8 cellular contexts compared by ENCODE assay signal in genomic region chr19:12840091-12841079, GRCh38. TPM values are rescaled to one million over a fixed set of nuclear protein-coding genes. Genes with fewer than 3 reads are reported as not detected.
DNase-seq lines count a peak whose midpoint lies in the region; ATAC-seq and TF ChIP-seq lines count a peak whose summit lies in the region.

No MANE protein-coding gene starts in this region.

- H3K9ac ChIP-seq in mesendoderm (ENCODE audit: low read length) = peak overlapping the region; percentile 47

- H3K56ac ChIP-seq in mesendoderm (ENCODE audit: low read length) = peak overlapping the region; percentile 72

- no peak overlapping the region for H2BK5ac ChIP-seq in mesendoderm (ENCODE audit: low read length)

- H2AK5ac ChIP-seq in mesendoderm (ENCODE audit: low read length) = no peak overlapping the region

- POLR2A ChIA-PET in CD8-positive, alpha-beta T cell (lab: Charles Lee) = no interaction called here

- whole genome bisulfite sequencing in mesendoderm (ENCODE audit: extremely low coverage, insufficient coverage, low lambda C conversion rate) = no CpG with 5 or more reads among the region's 43 CpGs

- H3K4me1 Mint-ChIP-seq in CD8-positive, alpha-beta T cell (ENCODE audit: low read depth) = peaks cover 28% of the 10 kb centered on the region
- 0 out of 2 replicates have a peak, but pooled peaks cover 7% of the 10 kb centered on the region for H3K4me1 Mint-ChIP-seq in HFFc6 (ENCODE audit: low read depth)
- peaks cover 23% of the 10 kb centered on the region for H3K4me1 Mint-ChIP-seq in T-helper 1 cell treated with Interleukin-12 subunit alpha and Interleukin-12 subunit beta and Interleukin-4 antibody, amounts not matched to agents 30 μg/mL and 1 μg/mL, for 36 hours (ENCODE audit: low read depth)

- peaks cover 43% of the 10 kb centered on the region for H3K27me3 ChIP-seq in CD8-positive, alpha-beta T cell (ENCODE audit: insufficient read depth, low read length)
- peaks cover 0 to 59% (median 9%) of the 10 kb centered on the region in 45 donors for H3K27me3 ChIP-seq in dorsolateral prefrontal cortex
- H3K27me3 ChIP-seq in mesendoderm (ENCODE audit: insufficient read depth, low read length, poor library complexity) = no peaks in the 10 kb centered on the region

- CTCF ChIA-PET in CD8-positive, alpha-beta T cell (lab: Charles Lee) = no interaction called here

- no peaks in the 10 kb centered on the region for H3K79me2 ChIP-seq in mesendoderm (ENCODE audit: control insufficient read depth, insufficient read depth, low read length)

- no peaks in the 10 kb centered on the region for H3K79me1 ChIP-seq in mesendoderm (ENCODE audit: low read length)

- intact Hi-C loops in CD8-positive, alpha-beta T cell (cut with DNase I, micrococcal nuclease) = no loop called here
- intact Hi-C loops in dorsolateral prefrontal cortex (cut with DNase I) = loop anchor here in 1 of 2 donors (5.0 kb wide), 1 partner anchor 38 kb away; the partner anchor contains the start of genes PRDX2 and THSD8

- no peak overlapping the region for H4K5ac ChIP-seq in mesendoderm (ENCODE audit: low read length)

- DNase-seq in CD8-positive, alpha-beta T cell = peak in 2 of 7 experiments; percentile 31 to 41
- DNase-seq in HFFc6 (peak; percentile 68), dorsolateral prefrontal cortex (peak in 7 of 10 donors; percentile 64 to 82 (median 74)), mesendoderm (peak; percentile 98), dedifferentiated amniotic fluid mesenchymal stem cell (ENCODE audit: extremely low spot score) (no peak), T-helper 9 cell (no peak)

- peaks cover 24% of the 10 kb centered on the region for H3K4me1 ChIP-seq in CD8-positive, alpha-beta T cell (ENCODE audit: insufficient read depth, low read length)
- no peaks in the 10 kb centered on the region for H3K4me1 ChIP-seq in mesendoderm (ENCODE audit: control insufficient read depth, low read depth, low read length)

- H3K27me3 Mint-ChIP-seq in CD8-positive, alpha-beta T cell (ENCODE audit: low read depth) = peaks cover 76% of the 10 kb centered on the region
- H3K27me3 Mint-ChIP-seq in HFFc6 (ENCODE audit: insufficient read depth) = peaks cover 45% of the 10 kb centered on the region
- peaks cover 63% of the 10 kb centered on the region for H3K27me3 Mint-ChIP-seq in T-helper 1 cell treated with Interleukin-12 subunit alpha and Interleukin-12 subunit beta and Interleukin-4 antibody, amounts not matched to agents 30 μg/mL and 1 μg/mL, for 36 hours (ENCODE audit: low read depth)

- H3K4me2 ChIP-seq in mesendoderm (ENCODE audit: low read length) = peak overlapping the region; percentile 43

- no peaks in the 10 kb centered on the region for H3K9me3 ChIP-seq in CD8-positive, alpha-beta T cell (ENCODE audit: low read length)

- no peak overlapping the region for H3K4ac ChIP-seq in mesendoderm (ENCODE audit: low read depth, low read length)

- H2BK120ac ChIP-seq in mesendoderm (ENCODE audit: low read depth, low read length) = no peak overlapping the region

- H3K27ac ChIP-seq in CD8-positive, alpha-beta T cell (ENCODE audit: low read depth, low read length) = no peak overlapping the region
- H3K27ac ChIP-seq in dorsolateral prefrontal cortex (peak overlapping the region in 2 of 59 donors; percentile 29 to 46), mesendoderm (ENCODE audit: low read depth, low read length) (no peak overlapping the region)

- ATAC-seq in CD8-positive, alpha-beta T cell = peak; percentile 29
- ATAC-seq in GM21367 (IDR thresholded peaks at IDR 0.05; ENCODE audit: unreplicated experiment) = no peak

- peak overlapping the region; percentile 18 for H3K4me3 Mint-ChIP-seq in CD8-positive, alpha-beta T cell
- no peak overlapping the region for H3K4me3 Mint-ChIP-seq in HFFc6
- peak overlapping the region; percentile 53 for H3K4me3 Mint-ChIP-seq in T-helper 1 cell treated with Interleukin-12 subunit alpha and Interleukin-12 subunit beta and Interleukin-4 antibody, amounts not matched to agents 30 μg/mL and 1 μg/mL, for 36 hours

- H4K8ac ChIP-seq in mesendoderm (ENCODE audit: low read depth, low read length) = no peak overlapping the region

- no peak overlapping the region for H3K27ac Mint-ChIP-seq in CD8-positive, alpha-beta T cell
- H3K27ac Mint-ChIP-seq in HFFc6 = no peak overlapping the region
- no peak overlapping the region for H3K27ac Mint-ChIP-seq in T-helper 1 cell treated with Interleukin-12 subunit alpha and Interleukin-12 subunit beta and Interleukin-4 antibody, amounts not matched to agents 30 μg/mL and 1 μg/mL, for 36 hours

- H3K9me3 Mint-ChIP-seq in CD8-positive, alpha-beta T cell = no peaks in the 10 kb centered on the region
- no peaks in the 10 kb centered on the region for H3K9me3 Mint-ChIP-seq in HFFc6
- no peaks in the 10 kb centered on the region for H3K9me3 Mint-ChIP-seq in T-helper 1 cell treated with Interleukin-12 subunit alpha and Interleukin-12 subunit beta and Interleukin-4 antibody, amounts not matched to agents 30 μg/mL and 1 μg/mL, for 36 hours

- no peak overlapping the region for H3K23ac ChIP-seq in mesendoderm (ENCODE audit: low read length)

- no peak overlapping the region for H2BK15ac ChIP-seq in mesendoderm (replicated peaks; ENCODE audit: low read depth)

- no peak overlapping the region for H3K18ac ChIP-seq in mesendoderm (ENCODE audit: low read length)

- H3K36me3 ChIP-seq in CD8-positive, alpha-beta T cell (ENCODE audit: insufficient read depth, low read length) = no peaks in the 10 kb centered on the region
- no peaks in the 10 kb centered on the region for H3K36me3 ChIP-seq in mesendoderm (ENCODE audit: control insufficient read depth, insufficient read depth, low read length)

- no peaks in the 10 kb centered on the region for H3K36me3 Mint-ChIP-seq in CD8-positive, alpha-beta T cell
- no peaks in the 10 kb centered on the region for H3K36me3 Mint-ChIP-seq in HFFc6 (ENCODE audit: low read depth)
- H3K36me3 Mint-ChIP-seq in T-helper 1 cell treated with Interleukin-12 subunit alpha and Interleukin-12 subunit beta and Interleukin-4 antibody, amounts not matched to agents 30 μg/mL and 1 μg/mL, for 36 hours (ENCODE audit: low read depth) = no peaks in the 10 kb centered on the region

- H3K4me3 ChIP-seq in CD8-positive, alpha-beta T cell (ENCODE audit: low read depth, low read length) = no peak overlapping the region
- H3K4me3 ChIP-seq in dorsolateral prefrontal cortex (peak overlapping the region; percentile 8 to 75 (median 59)), mesendoderm (ENCODE audit: low read length) (peak overlapping the region; percentile 12)

- TF ChIP-seq CTCF in CD8-positive, alpha-beta T cell (IDR thresholded peaks at IDR 0.05) = no peak
- TF ChIP-seq CTCF in HFFc6 (IDR thresholded peaks at IDR 0.05) = no peak
- TF ChIP-seq CTCF in dorsolateral prefrontal cortex (IDR thresholded peaks at IDR 0.05 in 54 of 56, conservative IDR thresholded peaks at IDR 0.05 in 2 of 56; ENCODE audit: low read depth in 1 of 56, partially characterized antibody in 56 of 56) = no peak

RNA-seq across cellular contexts. Expression of gene MAST1, which starts 2.1 kb away (rescaled TPM):
- 1 to 10 TPM in 1 of 2 experiments, under 1 TPM in 1; 0.64 to 1.1 TPM for total RNA-seq in CD8-positive, alpha-beta T cell
- total RNA-seq in HFFc6 (2021; fragmentation: NEBNext Ultra II Directional; extraction: Animal tissue kit (Norgen Biotek cat#: 25700)) = under 1 TPM in 3 of 6 experiments, not detected in 3; 0.09 to 0.34 (median 0.26) TPM
- total RNA-seq in dorsolateral prefrontal cortex = 100 to 1,000 TPM in 108 of 120 experiments, 10 to 100 TPM in 12; 55.0 to 260 (median 142) TPM
- 4.0 TPM for polyA plus RNA-seq in mesendoderm (2013, experiment 1 of 2)
- 4.6 TPM for polyA plus RNA-seq in mesendoderm (2013, experiment 2 of 2)

RNA-seq across cellular contexts. Expression of gene RTBDN, which starts 6.0 kb away (rescaled TPM):
- not detected for total RNA-seq in CD8-positive, alpha-beta T cell
- total RNA-seq in HFFc6 (2021; fragmentation: NEBNext Ultra II Directional; extraction: Animal tissue kit (Norgen Biotek cat#: 25700)) = not detected
- total RNA-seq in dorsolateral prefrontal cortex = 10 to 100 TPM in 91 of 120 experiments, 1 to 10 TPM in 29; 3.6 to 23.1 (median 12.0) TPM
- polyA plus RNA-seq in mesendoderm (2013, experiment 1 of 2) = 0.55 TPM
- polyA plus RNA-seq in mesendoderm (2013, experiment 2 of 2) = 0.49 TPM

RNA-seq across cellular contexts. Expression of gene RNASEH2A, which starts 34.0 kb away (rescaled TPM):
- total RNA-seq in CD8-positive, alpha-beta T cell = 1 to 10 TPM; 1.3 to 2.2 TPM
- total RNA-seq in HFFc6 (2021; fragmentation: NEBNext Ultra II Directional; extraction: Animal tissue kit (Norgen Biotek cat#: 25700)) = 10 to 100 TPM; 17.9 to 43.2 (median 37.7) TPM
- 10 to 100 TPM in 10 of 120 experiments, 1 to 10 TPM in 110; 1.6 to 13.4 (median 6.0) TPM for total RNA-seq in dorsolateral prefrontal cortex
- 24.8 TPM for polyA plus RNA-seq in mesendoderm (2013, experiment 1 of 2)
- 25.7 TPM for polyA plus RNA-seq in mesendoderm (2013, experiment 2 of 2)

RNA-seq across cellular contexts. Expression of gene THSD8, which starts 38.5 kb away (rescaled TPM):
- total RNA-seq in CD8-positive, alpha-beta T cell = under 1 TPM in 1 of 2 experiments, not detected in 1; 0.79 TPM
- total RNA-seq in HFFc6 (2021; fragmentation: NEBNext Ultra II Directional; extraction: Animal tissue kit (Norgen Biotek cat#: 25700)) = 10 to 100 TPM; 14.1 to 30.3 (median 25.6) TPM
- total RNA-seq in dorsolateral prefrontal cortex = 1 to 10 TPM in 86 of 120 experiments, under 1 TPM in 8, not detected in 26; 0.63 to 7.4 (median 2.4) TPM
- polyA plus RNA-seq in mesendoderm (2013, experiment 1 of 2) = 25.8 TPM
- polyA plus RNA-seq in mesendoderm (2013, experiment 2 of 2) = 28.2 TPM

RNA-seq across cellular contexts. Expression of gene PRDX2, which starts 38.8 kb away (rescaled TPM):
- total RNA-seq in CD8-positive, alpha-beta T cell = 10 to 100 TPM; 57.5 to 59.1 TPM
- 100 to 1,000 TPM; 214 to 269 (median 229) TPM for total RNA-seq in HFFc6 (2021; fragmentation: NEBNext Ultra II Directional; extraction: Animal tissue kit (Norgen Biotek cat#: 25700))
- total RNA-seq in dorsolateral prefrontal cortex = 100 to 1,000 TPM; 234 to 491 (median 396) TPM
- polyA plus RNA-seq in mesendoderm (2013, experiment 1 of 2) = 210 TPM
- 216 TPM for polyA plus RNA-seq in mesendoderm (2013, experiment 2 of 2)

Comparison
In these comparisons a context has a peak if more than half of its experiments do, and no peak if none do; other contexts are left out.
1. DNase-seq: peak in HFFc6 (single experiment), dorsolateral prefrontal cortex (7 of 10) and mesendoderm (single experiment); none in dedifferentiated amniotic fluid mesenchymal stem cell (single experiment) and T-helper 9 cell (single experiment).
2. RNA of gene MAST1, which starts 2.1 kb away (total RNA-seq): 55.0 to 260 TPM in dorsolateral prefrontal cortex; 0.64 to 1.1 TPM in CD8-positive, alpha-beta T cell and 0.09 to 0.34 TPM in HFFc6; every median in the first group is over 10 times any median in the second.